ENCODE assay signal across 11 cellular contexts in the genomic region with DNA sequence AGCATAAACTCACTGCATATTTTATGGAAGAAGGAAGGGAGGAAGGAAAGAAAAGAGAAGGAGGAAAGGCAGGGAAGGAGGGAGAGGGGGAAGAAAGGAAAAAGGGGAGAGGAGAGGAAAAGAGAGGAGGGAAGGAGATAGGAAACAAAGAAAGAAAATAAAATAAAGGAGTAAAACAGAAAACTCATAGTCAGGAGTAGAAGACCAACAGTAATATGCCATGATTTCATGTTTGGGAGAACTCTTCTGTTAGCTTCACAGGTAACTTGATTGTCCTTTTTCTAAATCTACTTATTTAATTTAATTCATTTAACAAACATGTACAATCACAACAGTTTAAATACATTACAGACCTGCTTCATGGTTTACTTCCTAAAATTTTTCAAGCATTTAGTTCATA.
"Had no signal": no experiment of that assay in that cellular context is flagged by ENCODE, and none has a peak within 500 bp of the region (broad histone marks: within the 10 kb centered on the region; RNA-seq: fewer than 3 reads in every experiment).

No MANE protein-coding gene starts in this region.

- H3K27ac ChIP-seq: GM23248 had no signal

- H3K4me1 ChIP-seq: HAP-1 had no signal

- H3K9ac ChIP-seq: GM23248 had no signal

- H3K4me2 ChIP-seq: GM23338 had no signal

- H3K4me3 ChIP-seq: GM23248, GM23338, HAP-1 had no signal

- ATAC-seq: GM23338, HCT116 had no signal

- H2AFZ ChIP-seq: GM23248, GM23338 had no signal

- FAIRE-seq: H1, H54 had no signal

- H3K36me3 ChIP-seq: HAP-1 had no signal

- DNase-seq: GM23248, GOT3, H7, H9, HCEC 1CT, HFFc6 had no signal
